In the genomic region with DNA sequence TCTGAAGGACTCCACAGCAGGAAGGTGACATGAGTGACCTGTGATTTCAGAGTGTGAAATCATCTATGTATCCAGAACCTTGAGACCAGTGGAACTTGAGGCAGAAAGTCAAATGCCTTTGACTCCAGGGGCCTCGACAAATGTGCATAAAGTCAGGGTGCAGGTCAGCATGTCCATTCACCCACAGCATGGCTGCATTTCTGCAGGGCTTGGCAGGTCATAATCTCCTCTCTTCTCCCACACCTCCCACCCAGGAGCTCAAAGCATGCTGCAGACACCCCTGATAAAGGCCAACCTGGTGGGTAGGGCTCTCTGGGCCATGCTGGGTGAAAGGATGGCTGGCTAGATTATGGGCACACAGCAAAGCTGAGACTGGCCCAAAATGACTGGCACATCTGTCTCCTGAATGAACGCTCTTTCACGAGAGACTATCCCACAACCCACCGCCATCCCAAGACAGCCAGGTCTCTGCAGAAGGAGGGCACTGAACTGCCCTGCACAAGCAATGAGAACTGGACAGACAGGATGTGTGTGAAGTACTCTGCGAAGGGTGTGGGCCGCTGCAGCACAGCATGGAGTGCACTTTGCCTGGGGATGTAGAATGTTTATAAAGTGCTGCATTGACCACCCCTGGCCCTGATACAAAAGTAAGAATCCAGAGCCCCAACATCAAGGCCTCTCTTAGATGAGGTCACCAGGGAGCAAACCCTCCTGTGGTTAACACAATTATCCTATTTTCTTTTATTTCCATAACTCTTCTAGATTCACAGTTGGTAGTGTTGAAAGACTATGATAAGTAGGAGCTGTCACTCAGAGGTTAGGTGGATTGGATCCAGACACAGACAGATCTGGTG, we compare ENCODE assay signal across 16 cellular contexts.
A peak's percentile ranks its signal among the peaks of the same experiment; 100 is the strongest.
DNase-seq lines count a peak whose midpoint lies in the region; TF ChIP-seq lines count a peak whose summit lies in the region.
"Had no signal": no experiment of that assay in that cellular context is flagged by ENCODE, and none has a peak within 500 bp of the region (broad histone marks: within the 10 kb centered on the region; RNA-seq: fewer than 3 reads in every experiment).

No MANE protein-coding gene starts in this region.

- no peaks in the 10 kb centered on the region for H3K79me1 ChIP-seq in neuronal stem cell (ENCODE audit: low read depth, low read length)

- H3K14ac ChIP-seq in neuronal stem cell (ENCODE audit: low read length), result no peak overlapping the region

- no peak overlapping the region for H2BK15ac ChIP-seq in neuronal stem cell (ENCODE audit: low read length)

- peaks cover 0 to 4% of the 10 kb centered on the region in 2 donors for H3K9me3 ChIP-seq in neuronal stem cell (replicated peaks in 1 of 2; ENCODE audit: control insufficient read depth in 2 of 2, insufficient read depth in 1 of 2, low read depth in 1 of 2, low read length in 2 of 2)
- H3K9me3 ChIP-seq: A549, BE2C, HAP-1 had no signal

- H3K4me2 ChIP-seq in neuronal stem cell (ENCODE audit: insufficient read depth, low read length, poor library complexity, severe bottlenecking), result no peak overlapping the region
- H3K4me2 ChIP-seq: A549 had no signal

- no peak overlapping the region for H3K9ac ChIP-seq in neuronal stem cell (ENCODE audit: low read depth, low read length, poor library complexity)

- no peaks in the 10 kb centered on the region for H3K27me3 ChIP-seq in neuronal stem cell (ENCODE audit: control insufficient read depth in 3 of 3, insufficient read depth in 3 of 3, low read depth in 1 of 3, low read length in 3 of 3)
- H3K27me3 ChIP-seq: BE2C had no signal

- H3K18ac ChIP-seq in neuronal stem cell (ENCODE audit: low read length), result no peak overlapping the region

- H3K36me3 ChIP-seq in neuronal stem cell (replicated peaks in 1 of 2; ENCODE audit: control insufficient read depth in 2 of 2, insufficient read depth in 2 of 2, low read length in 2 of 2), result no peaks in the 10 kb centered on the region
- H3K36me3 ChIP-seq: BE2C, HAP-1 had no signal

- WGBS in neuronal stem cell (ENCODE audit: extremely low coverage in 2 of 2, insufficient read length in 2 of 2, insufficient replicate concordance in 1 of 2), 2 donors, result no CpG with 5 or more reads among the region's 6 CpGs

- no peak overlapping the region for H4K8ac ChIP-seq in neuronal stem cell (ENCODE audit: low read depth, low read length)

- no peak overlapping the region for H2BK12ac ChIP-seq in neuronal stem cell (ENCODE audit: low read length)

- no peak overlapping the region for H3K4ac ChIP-seq in neuronal stem cell (ENCODE audit: low read length)

- H3K27ac ChIP-seq in coronary artery (no peak overlapping the region), neuronal stem cell (replicated peaks; ENCODE audit: low read length) (no peak overlapping the region)
- H3K27ac ChIP-seq: A549, C4-2B had no signal

- H3K23ac ChIP-seq in neuronal stem cell (ENCODE audit: low read depth, low read length, poor library complexity), result peak overlapping the region; percentile 55

- H2BK120ac ChIP-seq in neuronal stem cell (ENCODE audit: low read depth, low read length), result no peak overlapping the region

- no peak for TF ChIP-seq CTCF in coronary artery (IDR thresholded peaks at IDR 0.05)

- H2AFZ ChIP-seq in neuronal stem cell (ENCODE audit: low read length), result no peak overlapping the region

- no peak overlapping the region for H2AK5ac ChIP-seq in neuronal stem cell (ENCODE audit: low read depth, low read length)

- peak overlapping the region; percentile 32 for H4K91ac ChIP-seq in neuronal stem cell (ENCODE audit: low read depth, low read length, poor library complexity)

- peaks cover 0 to 5% of the 10 kb centered on the region in 2 donors for H3K4me1 ChIP-seq in neuronal stem cell (ENCODE audit: control insufficient read depth in 2 of 2, insufficient read depth in 1 of 2, low read depth in 1 of 2, low read length in 2 of 2)
- H3K4me1 ChIP-seq: BE2C, HAP-1 had no signal

- DNase-seq in NCI-H69 (lab: John Stamatoyannopoulos, UW) (peak; percentile 7), coronary artery (ENCODE audit: low spot score) (peak; percentile 53), neuronal stem cell (ENCODE audit: low spot score) (no peak), NCI-H146 (lab: John Stamatoyannopoulos, UW) (no peak), NAMALWA (ENCODE audit: low spot score) (no peak), CD1c-positive myeloid dendritic cell (ENCODE audit: extremely low spot score) (no peak)
- DNase-seq: BE2C; Caco-2; CD8-positive, alpha-beta T cell; DMS53; GF-D8; GOT3; HFFc6 had no signal

- H2BK5ac ChIP-seq in neuronal stem cell (ENCODE audit: low read length), result no peak overlapping the region

- H3K4me3 ChIP-seq in coronary artery (no peak overlapping the region), neuronal stem cell (ENCODE audit: low read length in 2 of 2) (no peak overlapping the region)
- H3K4me3 ChIP-seq: A549, HAP-1 had no signal

Comparison
In these comparisons a context has a peak if more than half of its experiments do, and no peak if none do; other contexts are left out.
1. DNase-seq: peak in NCI-H69 (single experiment) and coronary artery (single experiment); none in neuronal stem cell (single experiment), NCI-H146 (single experiment), NAMALWA (single experiment) and CD1c-positive myeloid dendritic cell (single experiment).